ENCODE assay signal across 22 cellular contexts in genomic region chr5:8660133-8660893, GRCh38.
A peak's percentile ranks its signal among the peaks of the same experiment; 100 is the strongest.
DNase-seq lines count a peak whose midpoint lies in the region; ATAC-seq and TF ChIP-seq lines count a peak whose summit lies in the region.
"Had no signal": no experiment of that assay in that cellular context is flagged by ENCODE, and none has a peak within 500 bp of the region (broad histone marks: within the 10 kb centered on the region; RNA-seq: fewer than 3 reads in every experiment).

No MANE protein-coding gene starts in this region.

- H3K27ac ChIP-seq in HEK293 (ENCODE audit: extremely low read depth, low read depth, low read length): no peak overlapping the region
- H3K27ac ChIP-seq: BLaER1 treated with 17β-estradiol and CSF1 and Interleukin-3, amounts not matched to agents 10 nM and 100 nM; C4-2B had no signal

- H3K9me3 Mint-ChIP-seq in naive thymus-derived CD8-positive, alpha-beta T cell: peaks cover 0 to 17% (median 3%) of the 10 kb centered on the region in 9 donors
- H3K9me3 Mint-ChIP-seq: CD4-positive, alpha-beta T cell had no signal

- H3K4me3 Mint-ChIP-seq in naive thymus-derived CD8-positive, alpha-beta T cell: no peak overlapping the region
- H3K4me3 Mint-ChIP-seq: B cell; CD4-positive, alpha-beta T cell; CD8-positive, alpha-beta T cell had no signal

- DNase-seq in LNCaP clone FGC (ENCODE audit: low read depth) (peak; percentile 81), fibroblast of peridontal ligament (ENCODE audit: extremely low read depth) (peak; percentile 29), NOMO-1 treated with DMSO at 0.1 percent for 48 hours (lab: John Stamatoyannopoulos, UW; ENCODE audit: unreplicated experiment) (no peak), COLO829 (ENCODE audit: low spot score) (no peak)
- no peak for DNase-seq in naive thymus-derived CD8-positive, alpha-beta T cell
- DNase-seq: 8988T; ACHN; AML-193; CD4-positive, alpha-beta T cell; CD8-positive, alpha-beta T cell; DMS 273 treated with DMSO at 0.1 percent for 48 hours; DMS53; DMS79; DND-41; EL; GDM1 had no signal

- CTCF ChIA-PET in HEK293 (lab: Yijun Ruan, JAX): no interaction called here

- H3K4me1 ChIP-seq in HEK293 (ENCODE audit: control insufficient read depth, insufficient read depth, low read length): no peaks in the 10 kb centered on the region

- POLR2A ChIA-PET in HEK293 (lab: Yijun Ruan, JAX): no interaction called here
- POLR2A ChIA-PET in naive thymus-derived CD8-positive, alpha-beta T cell (lab: Charles Lee): no interaction called here

- no peak overlapping the region for H3K4me3 ChIP-seq in HEK293 (ENCODE audit: low read depth, low read length)
- H3K4me3 ChIP-seq in LNCaP clone FGC (ENCODE audit: low read depth, low read length): no peak overlapping the region
- H3K4me3 ChIP-seq: BLaER1 treated with 17β-estradiol and CSF1 and Interleukin-3, amounts not matched to agents 10 nM and 100 nM; GM12878 had no signal

- no peaks in the 10 kb centered on the region for H3K36me3 ChIP-seq in HEK293 (ENCODE audit: control insufficient read depth in 2 of 2, insufficient read depth in 1 of 2, low read length in 2 of 2)
- H3K36me3 ChIP-seq: BLaER1 treated with 17β-estradiol and CSF1 and Interleukin-3, amounts not matched to agents 10 nM and 100 nM had no signal

- no peak for TF ChIP-seq CTCF in HEK293 (tag by site-specific recombination; IDR thresholded peaks at IDR 0.05)
- TF ChIP-seq CTCF in LNCaP clone FGC (IDR thresholded peaks at IDR 0.05; ENCODE audit: control insufficient read depth, extremely low read depth, insufficient read depth): no peak

- H3K36me3 Mint-ChIP-seq in naive thymus-derived CD8-positive, alpha-beta T cell: no peaks in the 10 kb centered on the region
- H3K36me3 Mint-ChIP-seq: CD8-positive, alpha-beta T cell had no signal

- peaks cover 0 to 5% (median 0%) of the 10 kb centered on the region in 5 donors for H3K27me3 Mint-ChIP-seq in naive thymus-derived CD8-positive, alpha-beta T cell
- H3K27me3 Mint-ChIP-seq: B cell; CD4-positive, alpha-beta T cell had no signal

- ATAC-seq in naive thymus-derived CD8-positive, alpha-beta T cell: no peak
- no peak for ATAC-seq in GM18909 (IDR thresholded peaks at IDR 0.05; ENCODE audit: poor library complexity, unreplicated experiment)
- ATAC-seq: CD8-positive, alpha-beta T cell; GM12878 had no signal

- H3K4me1 Mint-ChIP-seq in naive thymus-derived CD8-positive, alpha-beta T cell: no peaks in the 10 kb centered on the region
- H3K4me1 Mint-ChIP-seq: B cell had no signal

- H3K27ac Mint-ChIP-seq in naive thymus-derived CD8-positive, alpha-beta T cell: no peak overlapping the region
- H3K27ac Mint-ChIP-seq: B cell; CD4-positive, alpha-beta T cell; CD8-positive, alpha-beta T cell had no signal

- H3K9me3 ChIP-seq in HEK293 (ENCODE audit: control insufficient read depth, insufficient read depth, low read depth, low read length): no peaks in the 10 kb centered on the region
- H3K9me3 ChIP-seq: BLaER1 treated with 17β-estradiol and CSF1 and Interleukin-3, amounts not matched to agents 10 nM and 100 nM had no signal

TF ChIP-seq in HEK293, 187 proteins besides CTCF, POLR2A, EP300 and RAD21:
- TF ChIP-seq PRDM1 (tag by site-specific recombination; IDR thresholded peaks at IDR 0.05) (peak; percentile 97), BCL11B (tag by site-specific recombination; IDR thresholded peaks at IDR 0.05; ENCODE audit: low read depth) (no peak)

Comparison
In these comparisons a context has a peak if more than half of its experiments do, and no peak if none do; other contexts are left out.
1. DNase-seq: peak in LNCaP clone FGC (single experiment) and fibroblast of peridontal ligament (single experiment); none in naive thymus-derived CD8-positive, alpha-beta T cell (0 of 10), NOMO-1 treated with DMSO at 0.1 percent for 48 hours (single experiment) and COLO829 (single experiment).